14 cellular contexts compared by ENCODE assay signal in genomic region chr7:155797262-155798250, GRCh38. TPM values are rescaled to one million over a fixed set of nuclear protein-coding genes. Genes with fewer than 3 reads are reported as not detected.
DNase-seq lines count a peak whose midpoint lies in the region; ATAC-seq and TF ChIP-seq lines count a peak whose summit lies in the region.
"Had no signal": no experiment of that assay in that cellular context is flagged by ENCODE, and none has a peak within 500 bp of the region (broad histone marks: within the 10 kb centered on the region; RNA-seq: fewer than 3 reads in every experiment).

No MANE protein-coding gene starts in this region.

- no peak overlapping the region for H3K27ac ChIP-seq in body of pancreas
- H3K27ac ChIP-seq in neuronal stem cell (replicated peaks; ENCODE audit: low read length), result no peak overlapping the region
- no peak overlapping the region for H3K27ac ChIP-seq in esophagus squamous epithelium
- H3K27ac ChIP-seq: breast epithelium had no signal

- TF ChIP-seq CTCF in body of pancreas (IDR thresholded peaks at IDR 0.05) (no peak), esophagus squamous epithelium (IDR thresholded peaks at IDR 0.05) (peak in 1 of 6 experiments; percentile 2)

- no peak overlapping the region for H2BK120ac ChIP-seq in neuronal stem cell (ENCODE audit: low read depth, low read length)

- H3K27me3 ChIP-seq in body of pancreas (peaks cover 0 to 9% of the 10 kb centered on the region in 2 donors), neuronal stem cell (ENCODE audit: control insufficient read depth in 3 of 3, insufficient read depth in 3 of 3, low read depth in 1 of 3, low read length in 3 of 3) (peaks cover 0 to 70% (median 41%) of the 10 kb centered on the region in 3 experiments), esophagus squamous epithelium (peaks cover 0 to 80% (median 0%) of the 10 kb centered on the region in 4 donors)

- H3K4me2 ChIP-seq in neuronal stem cell (ENCODE audit: insufficient read depth, low read length, poor library complexity, severe bottlenecking), result peak overlapping the region; percentile 32

- H3K9ac ChIP-seq in neuronal stem cell (ENCODE audit: low read depth, low read length, poor library complexity), result peak overlapping the region; percentile 56

- peak overlapping the region; percentile 32 for H3K14ac ChIP-seq in neuronal stem cell (ENCODE audit: low read length)

- TF ChIP-seq POLR2A in body of pancreas (IDR thresholded peaks at IDR 0.05), result no peak
- no peak for TF ChIP-seq POLR2A in esophagus squamous epithelium (IDR thresholded peaks at IDR 0.05)

- DNase-seq in body of pancreas, result no peak
- no peak for DNase-seq in neuronal stem cell (ENCODE audit: low spot score)
- DNase-seq in esophagus squamous epithelium (lab: John Stamatoyannopoulos, UW), result no peak
- DNase-seq in activated naive CD4-positive, alpha-beta T cell (lab: John Stamatoyannopoulos, UW), result no peak
- no peak for DNase-seq in SHP77 treated with DMSO at 0.1 percent for 48 hours (lab: John Stamatoyannopoulos, UW)
- DNase-seq: kidney glomerular epithelial cell had no signal

- H2AFZ ChIP-seq in neuronal stem cell (ENCODE audit: low read length), result peak overlapping the region; percentile 63

- H4K8ac ChIP-seq in neuronal stem cell (ENCODE audit: low read depth, low read length), result no peak overlapping the region

- H3K23ac ChIP-seq in neuronal stem cell (ENCODE audit: low read depth, low read length, poor library complexity), result peak overlapping the region; percentile 57

- peak overlapping the region; percentile 85 for H3K4ac ChIP-seq in neuronal stem cell (ENCODE audit: low read length)

- ATAC-seq in GM18867 (IDR thresholded peaks at IDR 0.05; ENCODE audit: unreplicated experiment) (peak; percentile 7), HG03432 (IDR thresholded peaks at IDR 0.05; ENCODE audit: unreplicated experiment) (peak; percentile 9), body of pancreas (peak; percentile 3), HG03460 (IDR thresholded peaks at IDR 0.05; ENCODE audit: unreplicated experiment) (no peak)

- no peaks in the 10 kb centered on the region for H3K79me1 ChIP-seq in neuronal stem cell (ENCODE audit: low read depth, low read length)

- H3K9me3 ChIP-seq in body of pancreas (no peaks in the 10 kb centered on the region), neuronal stem cell (replicated peaks in 1 of 2; ENCODE audit: control insufficient read depth in 2 of 2, insufficient read depth in 1 of 2, low read depth in 1 of 2, low read length in 2 of 2) (peaks cover 0 to 9% of the 10 kb centered on the region in 2 donors), esophagus squamous epithelium (no peaks in the 10 kb centered on the region)
- H3K9me3 ChIP-seq: breast epithelium had no signal

- no peak overlapping the region for H3K4me3 ChIP-seq in body of pancreas
- no peak overlapping the region for H3K4me3 ChIP-seq in neuronal stem cell (ENCODE audit: low read length in 2 of 2)
- H3K4me3 ChIP-seq in esophagus squamous epithelium, result peak overlapping the region in 1 of 4 donors; percentile 33

- H3K18ac ChIP-seq in neuronal stem cell (ENCODE audit: low read length), result peak overlapping the region; percentile 82

- peak overlapping the region; percentile 91 for H2AK5ac ChIP-seq in neuronal stem cell (ENCODE audit: low read depth, low read length)

- H3K4me1 ChIP-seq in body of pancreas, result peaks cover 8% of the 10 kb centered on the region
- H3K4me1 ChIP-seq in neuronal stem cell (ENCODE audit: control insufficient read depth in 2 of 2, insufficient read depth in 1 of 2, low read depth in 1 of 2, low read length in 2 of 2), result peaks cover 0 to 1% of the 10 kb centered on the region in 2 donors
- peaks cover 0 to 9% (median 0%) of the 10 kb centered on the region in 3 donors for H3K4me1 ChIP-seq in esophagus squamous epithelium
- H3K4me1 ChIP-seq: breast epithelium had no signal

- H2BK15ac ChIP-seq in neuronal stem cell (ENCODE audit: low read length), result peak overlapping the region; percentile 78

- no peak overlapping the region for H4K91ac ChIP-seq in neuronal stem cell (ENCODE audit: low read depth, low read length, poor library complexity)

- H3K36me3 ChIP-seq in body of pancreas (replicated peaks in 1 of 2; ENCODE audit: insufficient read depth in 1 of 2, low read depth in 2 of 2), result no peaks in the 10 kb centered on the region
- peaks cover 0 to 2% of the 10 kb centered on the region in 2 donors for H3K36me3 ChIP-seq in neuronal stem cell (replicated peaks in 1 of 2; ENCODE audit: control insufficient read depth in 2 of 2, insufficient read depth in 2 of 2, low read length in 2 of 2)
- H3K36me3 ChIP-seq in esophagus squamous epithelium, result no peaks in the 10 kb centered on the region
- H3K36me3 ChIP-seq: breast epithelium had no signal

- 60 to 62% methylated on average over 22 to 35 of the region's 38 CpGs for WGBS in body of pancreas, 2 donors
- no CpG with 5 or more reads among the region's 38 CpGs for WGBS in neuronal stem cell (ENCODE audit: extremely low coverage in 2 of 2, insufficient read length in 2 of 2, insufficient replicate concordance in 1 of 2), 2 donors
- 53% methylated on average over 4 of the region's 38 CpGs; no CpG with 5 or more reads in 1 of the 2 donors for WGBS in esophagus squamous epithelium, 2 donors

- H2BK12ac ChIP-seq in neuronal stem cell (ENCODE audit: low read length), result no peak overlapping the region

- no peak overlapping the region for H2BK5ac ChIP-seq in neuronal stem cell (ENCODE audit: low read length)

- intact Hi-C loops in body of pancreas (cut with DNase I) (loop anchor here (5.0 kb wide), 1 partner anchor 675 kb away; no protein-coding TSS in a partner anchor), esophagus squamous epithelium (cut with DNase I) (loop anchor here (5.0 kb wide), 2 partner anchors 685 to 1015 kb away; no protein-coding TSS in a partner anchor)

RNA-seq across cellular contexts. Expression of gene SHH, which starts 14.7 kb away (rescaled TPM):
- total RNA-seq in body of pancreas (under 1 TPM; 0.33 to 0.78 TPM), esophagus squamous epithelium (not detected)
- polyA plus RNA-seq in neuronal stem cell (2013, experiment 1 of 2), result 0.08 TPM
- polyA plus RNA-seq in neuronal stem cell (2013, experiment 2 of 2), result 0.06 TPM
- total RNA-seq: breast epithelium; CD8-positive, alpha-beta memory T cell; G401; naive thymus-derived CD4-positive, alpha-beta T cell had no signal
- polyA plus RNA-seq: CD8-positive, alpha-beta memory T cell; IgD-negative memory B cell; naive thymus-derived CD4-positive, alpha-beta T cell had no signal
